In genomic region chr5:109959652-109960051, GRCh38 we compare ENCODE assay signal across 19 cellular contexts.
DNase-seq lines count a peak whose midpoint lies in the region; FAIRE-seq and TF ChIP-seq lines count a peak whose summit lies in the region.
"Had no signal": no experiment of that assay in that cellular context is flagged by ENCODE, and none has a peak within 500 bp of the region (broad histone marks: within the 10 kb centered on the region; RNA-seq: fewer than 3 reads in every experiment).

No MANE protein-coding gene starts in this region.

- H3K27me3 ChIP-seq in bronchial epithelial cell (ENCODE audit: control insufficient read depth, insufficient read depth, low read length), result no peaks in the 10 kb centered on the region
- H3K27me3 ChIP-seq in esophagus muscularis mucosa, result no peaks in the 10 kb centered on the region

- H3K9me3 Mint-ChIP-seq in HFFc6 (no peaks in the 10 kb centered on the region), nephron progenitor cell (no peaks in the 10 kb centered on the region)

- no peak overlapping the region for H3K27ac ChIP-seq in esophagus muscularis mucosa (replicated peaks in 1 of 4)
- H3K27ac ChIP-seq: skin epidermis had no signal

- no peak overlapping the region for H3K4me3 ChIP-seq in bronchial epithelial cell (ENCODE audit: low read depth, low read length)
- H3K4me3 ChIP-seq in esophagus muscularis mucosa, result no peak overlapping the region
- H3K4me3 ChIP-seq: lung, SK-N-MC, skin epidermis had no signal

- H3K4me1 Mint-ChIP-seq in HFFc6 (ENCODE audit: low read depth) (no peaks in the 10 kb centered on the region), nephron progenitor cell (no peaks in the 10 kb centered on the region)

- TF ChIP-seq EP300 in esophagus muscularis mucosa (IDR thresholded peaks at IDR 0.05), result no peak

- intact Hi-C loops in esophagus muscularis mucosa (cut with DNase I), result no loop called here

- no peaks in the 10 kb centered on the region for H3K4me1 ChIP-seq in esophagus muscularis mucosa

- 79% methylated on average over 1 of the region's 1 CpG for WGBS in esophagus muscularis mucosa

- no peak for DNase-seq in GM10266 (ENCODE audit: extremely low spot score)
- DNase-seq in HFFc6, result no peak
- no peak for DNase-seq in bronchial epithelial cell (ENCODE audit: low read depth)
- DNase-seq in nephron progenitor cell, result no peak
- no peak for DNase-seq in esophagus muscularis mucosa (ENCODE audit: extremely low spot score)
- no peak for DNase-seq in mesenteric fat pad (ENCODE audit: low spot score)
- no peak for DNase-seq in NCI-H1105 (lab: John Stamatoyannopoulos, UW)
- DNase-seq: activated CD4-positive, CD25-positive, alpha-beta regulatory T cell treated with anti-CD3 and anti-CD28 coated beads, Interleukin-2, amount 50 U/mL, for 72 hours; activated effector memory CD4-positive, alpha-beta T cell treated with Interleukin-2 at 50 U/mL for 16 hours; cerebellar nuclear complex; NCI-H187 treated with DMSO at 0.1 percent for 48 hours; NCI-H510A; posterior cingulate gyrus; stimulated activated CD4-positive, alpha-beta T cell treated with anti-CD3 and anti-CD28 coated beads, Interleukin-4, amount 100 ng/mL, for 24 hours; substantia nigra had no signal

- TF ChIP-seq POLR2A in esophagus muscularis mucosa (IDR thresholded peaks at IDR 0.05; ENCODE audit: low read depth), result no peak

- TF ChIP-seq CTCF in GM10266 (IDR thresholded peaks at IDR 0.05; ENCODE audit: control insufficient read depth, insufficient read depth, low read depth, missing control alignments) (peak; percentile 8), HFFc6 (IDR thresholded peaks at IDR 0.05) (peak; percentile 46), bronchial epithelial cell (IDR thresholded peaks at IDR 0.05; ENCODE audit: insufficient read depth, low read length, severe bottlenecking) (peak; percentile 8), nephron progenitor cell (IDR thresholded peaks at IDR 0.05) (peak; percentile 30), esophagus muscularis mucosa (IDR thresholded peaks at IDR 0.05) (no peak)

- H3K9me3 ChIP-seq in esophagus muscularis mucosa, result no peaks in the 10 kb centered on the region

- peaks cover 6% of the 10 kb centered on the region; the same call in 1 of the 2 replicates for H3K27me3 Mint-ChIP-seq in HFFc6 (ENCODE audit: insufficient read depth)
- no peaks in the 10 kb centered on the region for H3K27me3 Mint-ChIP-seq in nephron progenitor cell (ENCODE audit: low read depth, poor library complexity)

- no peak overlapping the region for H3K27ac Mint-ChIP-seq in HFFc6
- no peak overlapping the region for H3K27ac Mint-ChIP-seq in nephron progenitor cell

- no peaks in the 10 kb centered on the region for H3K36me3 ChIP-seq in bronchial epithelial cell (ENCODE audit: control insufficient read depth, insufficient read depth, low read length)
- H3K36me3 ChIP-seq in esophagus muscularis mucosa, result no peaks in the 10 kb centered on the region

- H3K4me3 Mint-ChIP-seq in HFFc6 (no peak overlapping the region), nephron progenitor cell (no peak overlapping the region)

- no peak for FAIRE-seq in bronchial epithelial cell (lab: Jason Lieb, UNC)
- FAIRE-seq: D721Med had no signal

- H3K36me3 Mint-ChIP-seq in HFFc6 (ENCODE audit: low read depth) (no peaks in the 10 kb centered on the region), nephron progenitor cell (ENCODE audit: low read depth) (no peaks in the 10 kb centered on the region)

Comparison
In these comparisons a context has a peak if more than half of its experiments do, and no peak if none do; other contexts are left out.
1. CTCF ChIP-seq: peak in GM10266 (single experiment), HFFc6 (single experiment), bronchial epithelial cell (single experiment) and nephron progenitor cell (single experiment); none in esophagus muscularis mucosa (0 of 3).